ENCODE assay signal across 14 cellular contexts in the genomic region with DNA sequence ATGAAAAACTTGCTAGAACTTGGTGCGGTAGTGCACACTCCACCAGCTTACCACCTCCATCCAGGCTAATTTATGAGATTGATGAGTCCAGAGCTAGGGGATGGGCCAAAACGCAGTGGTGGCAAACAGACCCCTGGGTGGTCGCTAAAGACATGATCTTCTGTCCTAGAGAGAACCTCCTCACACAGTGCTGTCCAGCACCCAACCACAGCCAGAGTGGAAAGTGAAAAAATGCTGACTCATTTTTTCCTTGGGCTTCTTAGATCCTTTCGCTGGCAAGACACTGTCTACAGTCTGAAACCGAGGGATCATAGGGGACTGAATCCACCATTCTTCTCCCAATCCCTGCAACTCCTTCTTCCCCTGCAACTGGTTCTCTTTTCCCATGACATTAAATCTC. TPM values are rescaled to one million over a fixed set of nuclear protein-coding genes. Genes with fewer than 3 reads are reported as not detected.
A peak's percentile ranks its signal among the peaks of the same experiment; 100 is the strongest.
DNase-seq lines count a peak whose midpoint lies in the region; ATAC-seq and TF ChIP-seq lines count a peak whose summit lies in the region.
"Had no signal": no experiment of that assay in that cellular context is flagged by ENCODE, and none has a peak within 500 bp of the region (broad histone marks: within the 10 kb centered on the region; RNA-seq: fewer than 3 reads in every experiment).

No MANE protein-coding gene starts in this region.

- no peak overlapping the region for H3K27ac ChIP-seq in PC-3 (ENCODE audit: low read length)
- H3K27ac ChIP-seq in CD8-positive, alpha-beta T cell (ENCODE audit: low read depth, low read length), result no peak overlapping the region

- DNase-seq in EH (ENCODE audit: low read depth) (peak; percentile 65), PC-3 (peak; percentile 23), fibroblast of peridontal ligament (ENCODE audit: extremely low read depth) (peak; percentile 81), retinal pigment epithelial cell (ENCODE audit: low read depth) (no peak), mucosa of gallbladder (ENCODE audit: low spot score) (no peak)
- DNase-seq in activated CD8-positive, alpha-beta memory T cell treated with anti-CD3 and anti-CD28 coated beads, Interleukin-2, amount 50 U/mL, for 4 hours, result no peak
- no peak for DNase-seq in CD8-positive, alpha-beta T cell
- no peak for DNase-seq in activated T-cell treated with anti-CD3 and anti-CD28 coated beads, Interleukin-2, amount 50 U/mL, for 1 hour
- DNase-seq: activated CD4-positive, alpha-beta memory T cell treated with anti-CD3 and anti-CD28 coated beads, Interleukin-2, amount 10 ng/mL, durations not matched to agents 7 days and 5 days; activated naive CD4-positive, alpha-beta T cell treated with anti-CD3 and anti-CD28 coated beads for 36 hours; hippocampal formation; midbrain; T-cell had no signal

- H3K79me2 ChIP-seq in PC-3 (ENCODE audit: low read length), result peaks cover 88% of the 10 kb centered on the region

- no peak overlapping the region for H3K4me2 ChIP-seq in PC-3 (ENCODE audit: low read length)

- H4K20me1 ChIP-seq in PC-3 (ENCODE audit: low read length), result no peaks in the 10 kb centered on the region

- no peaks in the 10 kb centered on the region for H3K9me2 ChIP-seq in PC-3 (replicated peaks; ENCODE audit: low read length)

- CTCF ChIA-PET in PC-3 (lab: Charles Lee), result no interaction called here
- CTCF ChIA-PET in CD8-positive, alpha-beta T cell (lab: Charles Lee), result interaction anchor here (1.1 kb wide), 1 partner anchor 265 kb away, joined by 3 read pairs; no protein-coding TSS in a partner anchor

- no peak for ATAC-seq in PC-3
- no peak for ATAC-seq in CD8-positive, alpha-beta T cell
- ATAC-seq: T-cell had no signal

- H3K9ac ChIP-seq in PC-3 (ENCODE audit: low read length), result no peak overlapping the region

- no peak overlapping the region for H3K4me3 ChIP-seq in PC-3 (ENCODE audit: low read length)
- H3K4me3 ChIP-seq in retinal pigment epithelial cell (ENCODE audit: low read length), result peak overlapping the region; percentile 6
- no peak overlapping the region for H3K4me3 ChIP-seq in CD8-positive, alpha-beta T cell (ENCODE audit: low read depth, low read length)

- H3K9me3 ChIP-seq in PC-3 (ENCODE audit: low read length), result no peaks in the 10 kb centered on the region
- H3K9me3 ChIP-seq in CD8-positive, alpha-beta T cell (ENCODE audit: low read length), result no peaks in the 10 kb centered on the region

- peaks cover 48% of the 10 kb centered on the region for H3K27me3 Mint-ChIP-seq in CD8-positive, alpha-beta T cell (ENCODE audit: low read depth)

- no TSS peak for BruUV-seq in PC-3 (replicated peaks; lab: Mats Ljungman, UMichigan)

- H2AFZ ChIP-seq in PC-3 (ENCODE audit: low read length), result no peak overlapping the region

- no peaks in the 10 kb centered on the region for H3K9me3 Mint-ChIP-seq in CD8-positive, alpha-beta T cell
- H3K9me3 Mint-ChIP-seq: activated CD4-positive, alpha-beta memory T cell treated with anti-CD3 and anti-CD28 coated beads, Interleukin-2, amount 10 ng/mL, durations not matched to agents 7 days and 5 days; activated naive CD4-positive, alpha-beta T cell treated with anti-CD3 and anti-CD28 coated beads for 36 hours; T-cell had no signal

- H3K36me3 ChIP-seq in PC-3 (ENCODE audit: low read depth, low read length), result no peaks in the 10 kb centered on the region
- H3K36me3 ChIP-seq in CD8-positive, alpha-beta T cell (ENCODE audit: insufficient read depth, low read length), result no peaks in the 10 kb centered on the region

- no peak overlapping the region for H3K27ac Mint-ChIP-seq in CD8-positive, alpha-beta T cell
- H3K27ac Mint-ChIP-seq: activated CD4-positive, alpha-beta memory T cell treated with anti-CD3 and anti-CD28 coated beads, Interleukin-2, amount 10 ng/mL, durations not matched to agents 7 days and 5 days; activated naive CD4-positive, alpha-beta T cell treated with anti-CD3 and anti-CD28 coated beads for 36 hours; T-cell had no signal

- H3K4me3 Mint-ChIP-seq in CD8-positive, alpha-beta T cell, result no peak overlapping the region
- H3K4me3 Mint-ChIP-seq: activated CD4-positive, alpha-beta memory T cell treated with anti-CD3 and anti-CD28 coated beads, Interleukin-2, amount 10 ng/mL, durations not matched to agents 7 days and 5 days; activated naive CD4-positive, alpha-beta T cell treated with anti-CD3 and anti-CD28 coated beads for 36 hours; T-cell had no signal

- no peaks in the 10 kb centered on the region for H3K36me3 Mint-ChIP-seq in CD8-positive, alpha-beta T cell
- H3K36me3 Mint-ChIP-seq: T-cell had no signal

- POLR2A ChIA-PET in PC-3 (lab: Charles Lee; ENCODE audit: unreplicated experiment), result no interaction called here
- POLR2A ChIA-PET in CD8-positive, alpha-beta T cell (lab: Charles Lee), result interaction anchor here (1.4 kb wide), 1 partner anchor 9 kb away, joined by 3 read pairs; no protein-coding TSS in a partner anchor

- H3K4me1 ChIP-seq in PC-3 (ENCODE audit: insufficient read depth, low read length), result peaks cover 13% of the 10 kb centered on the region
- H3K4me1 ChIP-seq in CD8-positive, alpha-beta T cell (ENCODE audit: insufficient read depth, low read length), result peaks cover 10% of the 10 kb centered on the region

- H3F3A ChIP-seq in PC-3 (ENCODE audit: low read length, unreplicated experiment), result no peaks in the 10 kb centered on the region

- peaks cover 14% of the 10 kb centered on the region for H3K4me1 Mint-ChIP-seq in CD8-positive, alpha-beta T cell (ENCODE audit: low read depth)

- intact Hi-C loops in PC-3 (cut with micrococcal nuclease), result loop anchor here (10.0 kb wide), 1 partner anchor 148 kb away; no protein-coding TSS in a partner anchor
- intact Hi-C loops in CD8-positive, alpha-beta T cell (cut with DNase I, micrococcal nuclease), result no loop called here

- TF ChIP-seq CTCF in PC-3 (conservative IDR thresholded peaks at IDR 0.05; ENCODE audit: low read depth, low read length) (no peak), retinal pigment epithelial cell (conservative IDR thresholded peaks at IDR 0.05; ENCODE audit: low read depth, low read length) (no peak)
- TF ChIP-seq CTCF in CD8-positive, alpha-beta T cell (IDR thresholded peaks at IDR 0.05), result no peak

- no peaks in the 10 kb centered on the region for H3K27me3 ChIP-seq in PC-3 (ENCODE audit: low read length)
- peaks cover 7% of the 10 kb centered on the region for H3K27me3 ChIP-seq in CD8-positive, alpha-beta T cell (ENCODE audit: insufficient read depth, low read length)

RNA-seq across cellular contexts. Expression of gene ANTXR1, which starts 4.1 kb away (rescaled TPM):
- total RNA-seq in PC-3 (2014; rRNA removed) (31.1 and 31.2 TPM in 2 replicates), mucosa of gallbladder (142 TPM)
- not detected for total RNA-seq in CD8-positive, alpha-beta T cell
- total RNA-seq: activated CD4-positive, alpha-beta memory T cell treated with anti-CD3 and anti-CD28 coated beads, Interleukin-2, amount 10 ng/mL, durations not matched to agents 7 days and 5 days had no signal

RNA-seq across cellular contexts. Expression of gene GKN1, which starts 42.6 kb away (rescaled TPM):
- not detected in 2 replicates for total RNA-seq in PC-3 (2014; rRNA removed)
- not detected for total RNA-seq in CD8-positive, alpha-beta T cell
- not detected for total RNA-seq in mucosa of gallbladder
- total RNA-seq: activated CD4-positive, alpha-beta memory T cell treated with anti-CD3 and anti-CD28 coated beads, Interleukin-2, amount 10 ng/mL, durations not matched to agents 7 days and 5 days; activated naive CD4-positive, alpha-beta T cell treated with anti-CD3 and anti-CD28 coated beads for 36 hours; skeletal muscle tissue; T-cell had no signal

Comparison
In these comparisons a context has a peak if more than half of its experiments do, and no peak if none do; other contexts are left out.
1. DNase-seq: peak in EH (single experiment), PC-3 (single experiment) and fibroblast of peridontal ligament (single experiment); none in retinal pigment epithelial cell (single experiment), activated CD8-positive, alpha-beta memory T cell treated with anti-CD3 and anti-CD28 coated beads, Interleukin-2, amount 50 U/mL, for 4 hours (single experiment), CD8-positive, alpha-beta T cell (0 of 7), mucosa of gallbladder (single experiment) and activated T-cell treated with anti-CD3 and anti-CD28 coated beads, Interleukin-2, amount 50 U/mL, for 1 hour (single experiment).
2. RNA of gene ANTXR1, which starts 4.1 kb away (total RNA-seq): 142 TPM in mucosa of gallbladder (single experiment) and 31.1 to 31.2 TPM in PC-3; not detected in CD8-positive, alpha-beta T cell; every median in the first group is over 10 times any median in the second.